Comparison of ENCODE assay signal across 2 cellular contexts in the genomic region with DNA sequence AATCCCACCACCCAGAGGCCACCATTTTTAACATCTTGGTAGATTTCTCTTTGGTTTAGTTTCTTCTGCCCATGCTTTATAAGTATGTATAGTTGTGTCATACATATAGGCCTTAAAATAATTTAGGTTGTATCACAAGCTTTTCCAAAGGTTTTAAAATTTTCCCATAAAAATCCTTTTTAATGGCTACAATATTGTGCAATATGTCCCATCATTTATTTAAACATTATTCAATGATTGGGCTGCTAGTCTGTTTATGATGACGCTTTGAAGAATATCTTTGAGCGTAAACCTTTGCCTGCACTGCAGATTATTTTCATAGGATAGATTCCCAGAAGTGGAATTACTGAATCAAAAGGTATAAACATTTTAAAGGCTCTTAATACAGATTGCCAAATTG.
TF ChIP-seq lines count a peak whose summit lies in the region.

No MANE protein-coding gene starts in this region.

TF ChIP-seq in SK-N-SH treated with all-trans-retinoic acid at 6 μM for 48 hours, 23 proteins besides CTCF, POLR2A, EP300 and RAD21:
- TF ChIP-seq, protein P1, sequence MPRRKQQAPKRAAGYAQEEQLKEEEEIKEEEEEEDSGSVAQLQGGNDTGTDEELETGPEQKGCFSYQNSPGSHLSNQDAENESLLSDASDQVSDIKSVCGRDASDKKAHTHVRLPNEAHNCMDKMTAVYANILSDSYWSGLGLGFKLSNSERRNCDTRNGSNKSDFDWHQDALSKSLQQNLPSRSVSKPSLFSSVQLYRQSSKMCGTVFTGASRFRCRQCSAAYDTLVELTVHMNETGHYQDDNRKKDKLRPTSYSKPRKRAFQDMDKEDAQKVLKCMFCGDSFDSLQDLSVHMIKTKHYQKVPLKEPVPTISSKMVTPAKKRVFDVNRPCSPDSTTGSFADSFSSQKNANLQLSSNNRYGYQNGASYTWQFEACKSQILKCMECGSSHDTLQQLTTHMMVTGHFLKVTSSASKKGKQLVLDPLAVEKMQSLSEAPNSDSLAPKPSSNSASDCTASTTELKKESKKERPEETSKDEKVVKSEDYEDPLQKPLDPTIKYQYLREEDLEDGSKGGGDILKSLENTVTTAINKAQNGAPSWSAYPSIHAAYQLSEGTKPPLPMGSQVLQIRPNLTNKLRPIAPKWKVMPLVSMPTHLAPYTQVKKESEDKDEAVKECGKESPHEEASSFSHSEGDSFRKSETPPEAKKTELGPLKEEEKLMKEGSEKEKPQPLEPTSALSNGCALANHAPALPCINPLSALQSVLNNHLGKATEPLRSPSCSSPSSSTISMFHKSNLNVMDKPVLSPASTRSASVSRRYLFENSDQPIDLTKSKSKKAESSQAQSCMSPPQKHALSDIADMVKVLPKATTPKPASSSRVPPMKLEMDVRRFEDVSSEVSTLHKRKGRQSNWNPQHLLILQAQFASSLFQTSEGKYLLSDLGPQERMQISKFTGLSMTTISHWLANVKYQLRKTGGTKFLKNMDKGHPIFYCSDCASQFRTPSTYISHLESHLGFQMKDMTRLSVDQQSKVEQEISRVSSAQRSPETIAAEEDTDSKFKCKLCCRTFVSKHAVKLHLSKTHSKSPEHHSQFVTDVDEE (CRISPR knock-in tag; IDR thresholded peaks at IDR 0.05): no peak
- TF ChIP-seq TCF4 (CRISPR knock-in tag; IDR thresholded peaks at IDR 0.05; ENCODE audit: borderline replicate concordance): peak; percentile 18; the same call in 1 of the 2 replicates

TF ChIP-seq in SK-N-SH, 30 proteins besides CTCF, POLR2A, EP300 and RAD21 (continued from another document):
- TF ChIP-seq NRF1 (IDR thresholded peaks at IDR 0.05; ENCODE audit: low read depth, low read length) (no peak), MEF2A (IDR thresholded peaks at IDR 0.05; ENCODE audit: borderline replicate concordance, low read depth) (no peak), ELF1 (IDR thresholded peaks at IDR 0.05) (no peak), RXRA (IDR thresholded peaks at IDR 0.05; ENCODE audit: borderline replicate concordance, low read depth) (no peak), RFX5 (IDR thresholded peaks at IDR 0.05; ENCODE audit: low read length) (no peak), GABPA (IDR thresholded peaks at IDR 0.05; ENCODE audit: low read depth) (no peak), MXI1 (IDR thresholded peaks at IDR 0.05; ENCODE audit: low read depth, low read length) (no peak)
- TF ChIP-seq, protein P2, sequence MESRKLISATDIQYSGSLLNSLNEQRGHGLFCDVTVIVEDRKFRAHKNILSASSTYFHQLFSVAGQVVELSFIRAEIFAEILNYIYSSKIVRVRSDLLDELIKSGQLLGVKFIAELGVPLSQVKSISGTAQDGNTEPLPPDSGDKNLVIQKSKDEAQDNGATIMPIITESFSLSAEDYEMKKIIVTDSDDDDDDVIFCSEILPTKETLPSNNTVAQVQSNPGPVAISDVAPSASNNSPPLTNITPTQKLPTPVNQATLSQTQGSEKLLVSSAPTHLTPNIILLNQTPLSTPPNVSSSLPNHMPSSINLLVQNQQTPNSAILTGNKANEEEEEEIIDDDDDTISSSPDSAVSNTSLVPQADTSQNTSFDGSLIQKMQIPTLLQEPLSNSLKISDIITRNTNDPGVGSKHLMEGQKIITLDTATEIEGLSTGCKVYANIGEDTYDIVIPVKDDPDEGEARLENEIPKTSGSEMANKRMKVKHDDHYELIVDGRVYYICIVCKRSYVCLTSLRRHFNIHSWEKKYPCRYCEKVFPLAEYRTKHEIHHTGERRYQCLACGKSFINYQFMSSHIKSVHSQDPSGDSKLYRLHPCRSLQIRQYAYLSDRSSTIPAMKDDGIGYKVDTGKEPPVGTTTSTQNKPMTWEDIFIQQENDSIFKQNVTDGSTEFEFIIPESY (IDR thresholded peaks at IDR 0.05; ENCODE audit: borderline replicate concordance, low read depth): no peak
